In genomic region chr1:156920233-156921052, GRCh38 we compare ENCODE assay signal across 8 cellular contexts. TPM values are rescaled to one million over a fixed set of nuclear protein-coding genes. Genes with fewer than 3 reads are reported as not detected.
DNase-seq lines count a peak whose midpoint lies in the region; ATAC-seq and TF ChIP-seq lines count a peak whose summit lies in the region.

TSS of gene LRRC71 (plus strand) at chr1:156920632. CDS start at chr1:156920804, 172 bp downstream.

- ATAC-seq in HCT116 (peak; percentile 97), Right ventricle myocardium superior (ENCODE audit: poor library complexity) (peak; percentile 95), GM18520 (IDR thresholded peaks at IDR 0.05; ENCODE audit: unreplicated experiment) (no peak)
- peak; percentile 67 to 91 for ATAC-seq in activated naive CD4-positive, alpha-beta T cell treated with anti-CD3 and anti-CD28 coated beads, Interleukin-2, amount 50 U/mL, for 72 hours

- TF ChIP-seq RAD21 in HCT116 (IDR thresholded peaks at IDR 0.05; ENCODE audit: low read depth) = peak; percentile 97

- no peaks in the 10 kb centered on the region for H3K9me2 ChIP-seq in HCT116 (ENCODE audit: insufficient read depth)

- H3K27ac ChIP-seq in HCT116 (ENCODE audit: low read depth, low read length) = peak within 1 kb of the TSS; percentile 27; the same call in 1 of the 2 replicates
- no peak within 1 kb of the TSS for H3K27ac ChIP-seq in RWPE1
- H3K27ac ChIP-seq in parathyroid adenoma = no peak within 1 kb of the TSS

- H3K4me3 ChIP-seq in HCT116 (replicated peaks in 1 of 2; ENCODE audit: low read depth in 1 of 2, low read length in 2 of 2) (no peak within 1 kb of the TSS), parathyroid adenoma (ENCODE audit: low read depth, low read length) (peak within 1 kb of the TSS; percentile 18)

- H3K9ac ChIP-seq in HCT116 (ENCODE audit: low read length) (peak within 1 kb of the TSS; percentile 6; the same call in 1 of the 2 replicates), parathyroid adenoma (no peak within 1 kb of the TSS)

- intact Hi-C loops in HCT116 (cut with micrococcal nuclease) (loop anchor here (10.0 kb wide), 1 partner anchor 296 kb away; no protein-coding TSS in a partner anchor), Right ventricle myocardium superior (cut with DNase I) (no loop called here)

- H2AFZ ChIP-seq in HCT116 (ENCODE audit: low read depth, low read length, poor library complexity, severe bottlenecking) (no peak within 1 kb of the TSS), parathyroid adenoma (peak within 1 kb of the TSS; percentile 34)

- H3K27ac Mint-ChIP-seq in activated naive CD4-positive, alpha-beta T cell treated with anti-CD3 and anti-CD28 coated beads, Interleukin-2, amount 50 U/mL, for 72 hours = no peak within 1 kb of the TSS

- H3K36me3 ChIP-seq in HCT116 (ENCODE audit: control insufficient read depth in 1 of 2, insufficient read depth in 2 of 2, low read length in 2 of 2) = 0 out of 4 replicates have a peak, but pooled peaks cover 2 to 5% of the 10 kb centered on the region in 2 experiments
- no peaks in the 10 kb centered on the region for H3K36me3 ChIP-seq in parathyroid adenoma (ENCODE audit: control insufficient read depth, insufficient read depth, low read length)

- peak within 1 kb of the TSS; percentile 43 for H3K4me2 ChIP-seq in HCT116 (ENCODE audit: low read length)
- peak within 1 kb of the TSS; percentile 52 for H3K4me2 ChIP-seq in parathyroid adenoma (ENCODE audit: low read length)

- H3K27me3 ChIP-seq in HCT116 (ENCODE audit: insufficient read depth, low read length) = peaks cover 20% of the 10 kb centered on the region; the same call in 1 of the 2 replicates
- H3K27me3 ChIP-seq in parathyroid adenoma (ENCODE audit: control insufficient read depth, insufficient read depth, low read length) = peaks cover 5% of the 10 kb centered on the region

- RAD21 ChIA-PET in HCT116 (lab: Charles Lee; ENCODE audit: low non-redundant PET in 1 of 2, low total read pairs in 2 of 2, uncharacterized antibody in 2 of 2, unreplicated experiment in 2 of 2) = interaction anchor here in 1 of 2 experiments (1.0 kb wide), 1 partner anchor 28 kb away, joined by 3 read pairs; no protein-coding TSS in a partner anchor

- no TSS peak for BruUV-seq in HCT116 (replicated peaks; lab: Mats Ljungman, UMichigan)

- no peaks in the 10 kb centered on the region for H4K20me1 ChIP-seq in HCT116 (ENCODE audit: insufficient read depth)

- POLR2A ChIA-PET in HCT116 (lab: Charles Lee) = no interaction called here
- POLR2A ChIA-PET in RWPE1 (lab: Yijun Ruan, JAX; ENCODE audit: low non-redundant PET) = no interaction called here

- peaks cover 15 to 30% of the 10 kb centered on the region in 2 experiments for H3K4me1 ChIP-seq in HCT116 (ENCODE audit: control insufficient read depth in 1 of 2, insufficient read depth in 2 of 2, low read length in 2 of 2)
- no peaks in the 10 kb centered on the region for H3K4me1 ChIP-seq in parathyroid adenoma

- H3K9me3 ChIP-seq in HCT116 (ENCODE audit: control insufficient read depth in 1 of 2, insufficient read depth in 1 of 2, low read depth in 1 of 2, low read length in 2 of 2) (no peaks in the 10 kb centered on the region), parathyroid adenoma (ENCODE audit: control insufficient read depth, low read length) (no peaks in the 10 kb centered on the region)

- peaks cover 0 to 6% of the 10 kb centered on the region in 2 donors for H3K36me3 Mint-ChIP-seq in activated naive CD4-positive, alpha-beta T cell treated with anti-CD3 and anti-CD28 coated beads, Interleukin-2, amount 50 U/mL, for 72 hours

- CTCF ChIA-PET in HCT116 (lab: Charles Lee) = interaction anchor here (0.6 to 2.2 kb wide), 6 partner anchors 10 to 207 kb away, joined by 3 to 9 read pairs (median 4); no protein-coding TSS in a partner anchor
- CTCF ChIA-PET in RWPE1 (lab: Yijun Ruan, JAX) = interaction anchor here (0.6 to 1.2 kb wide), 4 partner anchors 30 to 491 kb away, joined by 3 to 4 read pairs (median 3); no protein-coding TSS in a partner anchor

- no peaks in the 10 kb centered on the region for H3K79me2 ChIP-seq in HCT116 (ENCODE audit: insufficient read depth, low read length)
- H3K79me2 ChIP-seq in parathyroid adenoma = no peaks in the 10 kb centered on the region

- TF ChIP-seq POLR2A in HCT116 (IDR thresholded peaks at IDR 0.05; ENCODE audit: borderline replicate concordance, extremely low read depth, insufficient read depth, insufficient read length) = no peak

- DNase-seq in AG09319 (ENCODE audit: extremely low read depth, low read depth) (peak; percentile 52), HCT116 (ENCODE audit: low read depth, low spot score) (peak; percentile 49), RWPE1 (ENCODE audit: low spot score) (peak; percentile 72), Right ventricle myocardium superior (peak; percentile 88), ureter (ENCODE audit: low spot score) (peak; percentile 74)
- peak in 1 of 2 donors; percentile 89 for DNase-seq in activated naive CD4-positive, alpha-beta T cell treated with anti-CD3 and anti-CD28 coated beads, Interleukin-2, amount 50 U/mL, for 72 hours (ENCODE audit: low spot score in 2 of 2)

- H3K9me3 Mint-ChIP-seq in activated naive CD4-positive, alpha-beta T cell treated with anti-CD3 and anti-CD28 coated beads, Interleukin-2, amount 50 U/mL, for 72 hours = no peaks in the 10 kb centered on the region

- TF ChIP-seq CTCF in AG09319 (IDR thresholded peaks at IDR 0.05; ENCODE audit: low read depth, low read length) (peak; percentile 79), HCT116 (IDR thresholded peaks at IDR 0.05 in 2 of 3, conservative IDR thresholded peaks at IDR 0.05 in 1 of 3; ENCODE audit: borderline replicate concordance in 1 of 3, insufficient read depth in 1 of 3, low read depth in 2 of 3, low read length in 2 of 3) (peak; percentile 85 to 94 (median 93)), RWPE1 (conservative IDR thresholded peaks at IDR 0.05; ENCODE audit: low read depth) (peak; percentile 82), parathyroid adenoma (IDR thresholded peaks at IDR 0.05) (peak; percentile 74)

TF ChIP-seq in HCT116, 20 proteins besides CTCF, POLR2A, EP300 and RAD21:
- TF ChIP-seq POLR2AphosphoS5 (IDR thresholded peaks at IDR 0.05; ENCODE audit: low read depth, low read length) (no peak), TCF7L2 (IDR thresholded peaks at IDR 0.05; ENCODE audit: borderline replicate concordance, extremely low read depth, insufficient read depth, insufficient read length) (no peak), MAX (IDR thresholded peaks at IDR 0.05) (peak; percentile 67; the same call in 1 of the 2 replicates)

RNA-seq across cellular contexts. Expression of gene LRRC71, which starts in this region (rescaled TPM):
- total RNA-seq in HCT116 (2021; ENCODE audit: unreplicated experiment) = not detected
- polyA plus RNA-seq in HCT116 (2012) = 0.15 and 0.16 TPM in 2 replicates
- total RNA-seq in activated naive CD4-positive, alpha-beta T cell treated with anti-CD3 and anti-CD28 coated beads, Interleukin-2, amount 50 U/mL, for 72 hours = not detected
- total RNA-seq in Right ventricle myocardium superior = not detected
- not detected for total RNA-seq in ureter

Comparison
In these comparisons a context has a peak if more than half of its experiments do, and no peak if none do; other contexts are left out.
1. Peak in DNase-seq, ATAC-seq, H3K27ac ChIP-seq, H3K9ac ChIP-seq and H3K4me2 ChIP-seq in HCT116; RNA of the gene not detected or under 1 TPM.
2. Peak in ATAC-seq in activated naive CD4-positive, alpha-beta T cell treated with anti-CD3 and anti-CD28 coated beads, Interleukin-2, amount 50 U/mL, for 72 hours; RNA of the gene not detected or under 1 TPM.
3. Peak in DNase-seq and ATAC-seq in Right ventricle myocardium superior; RNA of the gene not detected or under 1 TPM.
4. Peak in DNase-seq in ureter; RNA of the gene not detected or under 1 TPM.